Comparison of ENCODE assay signal across 10 cellular contexts in the genomic region with DNA sequence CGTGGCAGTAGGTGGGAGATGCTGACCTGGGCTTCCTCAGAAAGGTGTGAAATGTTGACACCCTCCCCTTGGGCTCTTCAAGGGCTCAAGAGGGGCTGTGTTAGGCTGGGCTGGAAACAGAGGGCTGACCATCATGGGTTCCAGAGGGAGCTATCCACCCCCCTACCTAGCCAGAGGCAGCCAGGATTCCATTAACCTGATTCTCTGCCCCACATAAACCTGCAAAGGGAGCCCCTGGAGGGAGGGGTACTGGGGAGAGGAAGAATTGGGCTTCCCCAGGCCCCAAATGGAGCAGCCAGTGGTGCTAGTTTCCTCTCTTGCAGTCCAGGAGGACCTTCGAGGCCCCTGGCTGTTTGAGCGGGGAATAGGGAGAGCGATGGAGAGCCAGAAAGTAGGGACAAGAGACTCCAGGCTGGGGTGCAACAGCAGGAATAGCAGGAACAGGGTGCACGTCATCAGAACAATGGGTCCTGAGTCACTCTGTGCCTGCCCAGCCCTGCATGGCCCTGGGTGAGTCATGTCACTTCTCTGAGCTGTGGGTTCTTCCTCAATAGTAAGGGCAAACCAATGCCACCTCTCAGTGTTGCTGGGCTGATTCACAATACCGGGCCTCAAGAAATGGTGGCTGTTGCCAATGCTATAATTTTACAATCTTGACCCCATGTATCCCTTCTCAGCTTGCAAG.
A peak's percentile ranks its signal among the peaks of the same experiment; 100 is the strongest.
DNase-seq lines count a peak whose midpoint lies in the region; ATAC-seq and TF ChIP-seq lines count a peak whose summit lies in the region.
"Had no signal": no experiment of that assay in that cellular context is flagged by ENCODE, and none has a peak within 500 bp of the region (broad histone marks: within the 10 kb centered on the region; RNA-seq: fewer than 3 reads in every experiment).

No MANE protein-coding gene starts in this region.

- H3K4me1 ChIP-seq in mesenchymal stem cell (ENCODE audit: control insufficient read depth, insufficient read depth, low read depth, low read length) (peaks cover 52% of the 10 kb centered on the region), testis (peaks cover 12% of the 10 kb centered on the region)

- H3K9me3 ChIP-seq in mesenchymal stem cell (ENCODE audit: control insufficient read depth, low read length) = no peaks in the 10 kb centered on the region
- no peaks in the 10 kb centered on the region for H3K9me3 ChIP-seq in testis

- peaks cover 0 to 1% of the 10 kb centered on the region in 2 experiments for H3K27me3 ChIP-seq in mesenchymal stem cell (ENCODE audit: control insufficient read depth in 1 of 2, insufficient read depth in 1 of 2, low read length in 2 of 2)
- H3K27me3 ChIP-seq in testis = no peaks in the 10 kb centered on the region

- H2BK12ac ChIP-seq in mesenchymal stem cell (ENCODE audit: low read length in 2 of 2) = peak overlapping the region in 1 of 2 experiments; percentile 14

- no peak overlapping the region for H4K91ac ChIP-seq in mesenchymal stem cell (ENCODE audit: low read length)

- H3K36me3 ChIP-seq in mesenchymal stem cell (ENCODE audit: control insufficient read depth in 1 of 2, insufficient read depth in 2 of 2, low read depth in 1 of 2, low read length in 2 of 2) (no peaks in the 10 kb centered on the region), testis (ENCODE audit: low read depth, missing control alignments) (no peaks in the 10 kb centered on the region)

- H4K8ac ChIP-seq in mesenchymal stem cell (ENCODE audit: low read length) = no peak overlapping the region

- no peak overlapping the region for H3K4me2 ChIP-seq in mesenchymal stem cell (ENCODE audit: low read length, poor library complexity, severe bottlenecking)

- H3K4me3 ChIP-seq in AG09309 (ENCODE audit: control insufficient read depth, low read depth, low read length) (no peak overlapping the region), astrocyte of the spinal cord (ENCODE audit: low read depth, low read length) (no peak overlapping the region), mesenchymal stem cell (ENCODE audit: insufficient read depth in 1 of 2, low read depth in 1 of 2, low read length in 2 of 2) (no peak overlapping the region), testis (no peak overlapping the region)

- peak overlapping the region in 1 of 2 experiments; percentile 16 for H3K18ac ChIP-seq in mesenchymal stem cell (ENCODE audit: low read depth in 1 of 2, low read length in 2 of 2)

- H2BK15ac ChIP-seq in mesenchymal stem cell (ENCODE audit: low read depth, poor library complexity, severe bottlenecking) = peak overlapping the region; percentile 77

- peak; percentile 81 for DNase-seq in AG09309 (ENCODE audit: low read depth)
- peak; percentile 89 for DNase-seq in HT-29 (ENCODE audit: low spot score)
- DNase-seq in astrocyte of the spinal cord (ENCODE audit: low read depth, low spot score) = peak; percentile 94
- peak; percentile 93 for DNase-seq in mesenchymal stem cell
- no peak for DNase-seq in testis
- DNase-seq in iPS-NIHi7 (ENCODE audit: extremely low spot score) = no peak
- DNase-seq in NCI-H146 treated with DMSO at 0.1 percent for 48 hours (lab: John Stamatoyannopoulos, UW; ENCODE audit: unreplicated experiment) = no peak
- DNase-seq: cerebellar nuclear complex, nephron progenitor cell had no signal

- intact Hi-C loops in testis (cut with DNase I; ENCODE audit: low total_unique reads) = no loop called here

- peak overlapping the region; percentile 49 for H2AK5ac ChIP-seq in mesenchymal stem cell (ENCODE audit: low read length, severe bottlenecking)

- H3K14ac ChIP-seq in mesenchymal stem cell (ENCODE audit: low read length in 2 of 2) = no peak overlapping the region

- in situ Hi-C loops in astrocyte of the spinal cord (cut with HindIII; ENCODE audit: low sequenced_read_pairs) = no loop called here

- H3K4ac ChIP-seq in mesenchymal stem cell (ENCODE audit: low read depth in 1 of 2, low read length in 2 of 2) = no peak overlapping the region

- TF ChIP-seq POLR2A in testis (IDR thresholded peaks at IDR 0.05) = no peak

- peak overlapping the region; percentile 49 for H3K9ac ChIP-seq in mesenchymal stem cell (ENCODE audit: low read length)

- H2BK120ac ChIP-seq in mesenchymal stem cell (ENCODE audit: low read depth, low read length) = peak overlapping the region; percentile 57

- no peak for ATAC-seq in HG02763 (IDR thresholded peaks at IDR 0.05; ENCODE audit: unreplicated experiment)

- WGBS in mesenchymal stem cell = 48% methylated on average over 6 of the region's 6 CpGs
- 79 to 82% methylated on average over 5 to 6 of the region's 6 CpGs for WGBS in testis, 2 donors

- H3K23ac ChIP-seq in mesenchymal stem cell (ENCODE audit: low read length in 2 of 2) = no peak overlapping the region

- H2AFZ ChIP-seq in mesenchymal stem cell (ENCODE audit: low read depth, low read length) = no peak overlapping the region

- no peak for TF ChIP-seq CTCF in AG09309 (IDR thresholded peaks at IDR 0.05; ENCODE audit: control insufficient read depth, insufficient read depth, low read depth, low read length, missing control alignments)
- TF ChIP-seq CTCF in astrocyte of the spinal cord (IDR thresholded peaks at IDR 0.05; ENCODE audit: low read depth, low read length) = no peak
- TF ChIP-seq CTCF in testis (IDR thresholded peaks at IDR 0.05) = no peak

- no peak overlapping the region for H2BK5ac ChIP-seq in mesenchymal stem cell (ENCODE audit: low read depth, low read length, poor library complexity, severe bottlenecking)

- H3K27ac ChIP-seq in mesenchymal stem cell (ENCODE audit: low read length, poor library complexity, severe bottlenecking) (peak overlapping the region; percentile 43), testis (no peak overlapping the region)

- peaks cover 22% of the 10 kb centered on the region for H3K79me1 ChIP-seq in mesenchymal stem cell (replicated peaks; ENCODE audit: low read length, poor library complexity, severe bottlenecking)

Comparison
In these comparisons a context has a peak if more than half of its experiments do, and no peak if none do; other contexts are left out.
1. DNase-seq: peak in AG09309 (single experiment), HT-29 (single experiment), astrocyte of the spinal cord (single experiment) and mesenchymal stem cell (single experiment); none in testis (single experiment), iPS-NIHi7 (single experiment) and NCI-H146 treated with DMSO at 0.1 percent for 48 hours (single experiment).